Comparison of ENCODE assay signal across 1 cellular context in genomic region chr12:107761502-107761904, GRCh38.
TF ChIP-seq lines count a peak whose summit lies in the region.

No MANE protein-coding gene starts in this region.

TF ChIP-seq in HEK293, 187 proteins besides CTCF, POLR2A, EP300 and RAD21 (continued from another document and continues in another):
- no peak for TF ChIP-seq ZNF362 (tag by site-specific recombination; IDR thresholded peaks at IDR 0.05)
- TF ChIP-seq ZNF544 (tag by site-specific recombination; IDR thresholded peaks at IDR 0.05) = no peak
- no peak for TF ChIP-seq PRDM1 (tag by site-specific recombination; IDR thresholded peaks at IDR 0.05)
- TF ChIP-seq, protein P1, sequence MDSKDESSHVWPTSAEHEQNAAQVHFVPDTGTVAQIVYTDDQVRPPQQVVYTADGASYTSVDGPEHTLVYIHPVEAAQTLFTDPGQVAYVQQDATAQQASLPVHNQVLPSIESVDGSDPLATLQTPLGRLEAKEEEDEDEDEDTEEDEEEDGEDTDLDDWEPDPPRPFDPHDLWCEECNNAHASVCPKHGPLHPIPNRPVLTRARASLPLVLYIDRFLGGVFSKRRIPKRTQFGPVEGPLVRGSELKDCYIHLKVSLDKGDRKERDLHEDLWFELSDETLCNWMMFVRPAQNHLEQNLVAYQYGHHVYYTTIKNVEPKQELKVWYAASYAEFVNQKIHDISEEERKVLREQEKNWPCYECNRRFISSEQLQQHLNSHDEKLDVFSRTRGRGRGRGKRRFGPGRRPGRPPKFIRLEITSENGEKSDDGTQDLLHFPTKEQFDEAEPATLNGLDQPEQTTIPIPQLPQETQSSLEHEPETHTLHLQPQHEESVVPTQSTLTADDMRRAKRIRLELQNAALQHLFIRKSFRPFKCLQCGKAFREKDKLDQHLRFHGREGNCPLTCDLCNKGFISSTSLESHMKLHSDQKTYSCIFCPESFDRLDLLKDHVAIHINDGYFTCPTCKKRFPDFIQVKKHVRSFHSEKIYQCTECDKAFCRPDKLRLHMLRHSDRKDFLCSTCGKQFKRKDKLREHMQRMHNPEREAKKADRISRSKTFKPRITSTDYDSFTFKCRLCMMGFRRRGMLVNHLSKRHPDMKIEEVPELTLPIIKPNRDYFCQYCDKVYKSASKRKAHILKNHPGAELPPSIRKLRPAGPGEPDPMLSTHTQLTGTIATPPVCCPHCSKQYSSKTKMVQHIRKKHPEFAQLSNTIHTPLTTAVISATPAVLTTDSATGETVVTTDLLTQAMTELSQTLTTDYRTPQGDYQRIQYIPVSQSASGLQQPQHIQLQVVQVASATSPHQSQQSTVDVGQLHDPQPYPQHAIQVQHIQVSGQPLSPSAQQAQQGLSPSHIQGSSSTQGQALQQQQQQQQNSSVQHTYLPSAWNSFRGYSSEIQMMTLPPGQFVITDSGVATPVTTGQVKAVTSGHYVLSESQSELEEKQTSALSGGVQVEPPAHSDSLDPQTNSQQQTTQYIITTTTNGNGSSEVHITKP (tag by site-specific recombination; IDR thresholded peaks at IDR 0.05) = no peak
- no peak for TF ChIP-seq ZNF561 (tag by site-specific recombination; IDR thresholded peaks at IDR 0.05; ENCODE audit: borderline replicate concordance)
- no peak for TF ChIP-seq ZBTB21 (tag by site-specific recombination; IDR thresholded peaks at IDR 0.05)
- no peak for TF ChIP-seq ZNF48 (tag by site-specific recombination; IDR thresholded peaks at IDR 0.05)
- TF ChIP-seq ZNF398 (tag by site-specific recombination; IDR thresholded peaks at IDR 0.05) = no peak
- TF ChIP-seq ZNF394 (tag by site-specific recombination; IDR thresholded peaks at IDR 0.05; ENCODE audit: borderline replicate concordance) = no peak
- no peak for TF ChIP-seq TRIM28 (IDR thresholded peaks at IDR 0.05; ENCODE audit: borderline replicate concordance, low read length)
- TF ChIP-seq ZNF335 (tag by site-specific recombination; conservative IDR thresholded peaks at IDR 0.05) = peak; percentile 97
- TF ChIP-seq OSR2 (tag by site-specific recombination; IDR thresholded peaks at IDR 0.05) = no peak
- no peak for TF ChIP-seq ZFP69B (tag by site-specific recombination; IDR thresholded peaks at IDR 0.05)
- TF ChIP-seq ZSCAN16 (tag by site-specific recombination; IDR thresholded peaks at IDR 0.05) = no peak
- no peak for TF ChIP-seq ZNF350 (tag by site-specific recombination; IDR thresholded peaks at IDR 0.05)
- TF ChIP-seq, protein P2, sequence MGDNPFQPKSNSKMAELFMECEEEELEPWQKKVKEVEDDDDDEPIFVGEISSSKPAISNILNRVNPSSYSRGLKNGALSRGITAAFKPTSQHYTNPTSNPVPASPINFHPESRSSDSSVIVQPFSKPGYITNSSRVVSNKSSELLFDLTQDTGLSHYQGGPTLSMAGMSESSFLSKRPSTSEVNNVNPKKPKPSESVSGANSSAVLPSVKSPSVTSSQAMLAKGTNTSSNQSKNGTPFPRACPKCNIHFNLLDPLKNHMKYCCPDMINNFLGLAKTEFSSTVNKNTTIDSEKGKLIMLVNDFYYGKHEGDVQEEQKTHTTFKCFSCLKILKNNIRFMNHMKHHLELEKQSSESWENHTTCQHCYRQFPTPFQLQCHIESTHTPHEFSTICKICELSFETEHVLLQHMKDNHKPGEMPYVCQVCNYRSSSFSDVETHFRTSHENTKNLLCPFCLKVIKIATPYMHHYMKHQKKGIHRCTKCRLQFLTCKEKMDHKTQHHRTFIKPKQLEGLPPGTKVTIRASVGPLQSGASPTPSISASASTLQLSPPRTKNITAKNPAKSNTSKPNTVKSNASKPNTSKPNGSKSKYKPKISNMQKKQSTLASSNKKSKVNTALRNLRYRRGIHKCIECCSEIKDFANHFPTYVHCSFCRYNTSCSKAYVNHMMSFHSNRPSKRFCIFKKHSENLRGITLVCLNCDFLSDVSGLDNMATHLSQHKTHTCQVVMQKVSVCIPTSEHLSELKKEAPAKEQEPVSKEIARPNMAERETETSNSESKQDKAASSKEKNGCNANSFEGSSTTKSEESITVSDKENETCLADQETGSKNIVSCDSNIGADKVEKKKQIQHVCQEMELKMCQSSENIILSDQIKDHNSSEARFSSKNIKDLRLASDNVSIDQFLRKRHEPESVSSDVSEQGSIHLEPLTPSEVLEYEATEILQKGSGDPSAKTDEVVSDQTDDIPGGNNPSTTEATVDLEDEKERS (tag by site-specific recombination; IDR thresholded peaks at IDR 0.05) = no peak
- TF ChIP-seq ZNF426 (tag by site-specific recombination; IDR thresholded peaks at IDR 0.05) = no peak
- TF ChIP-seq BCL11A (tag by site-specific recombination; IDR thresholded peaks at IDR 0.05; ENCODE audit: low read depth) = no peak
- TF ChIP-seq ZNF354C (tag by site-specific recombination; IDR thresholded peaks at IDR 0.05; ENCODE audit: borderline replicate concordance, low read depth) = no peak
- TF ChIP-seq ZIC2 (tag by site-specific recombination; IDR thresholded peaks at IDR 0.05) = no peak
- TF ChIP-seq ZNF704 (tag by site-specific recombination; IDR thresholded peaks at IDR 0.05) = no peak
- TF ChIP-seq ZBTB10 (tag by site-specific recombination; IDR thresholded peaks at IDR 0.05) = no peak
- TF ChIP-seq ZNF670 (tag by site-specific recombination; IDR thresholded peaks at IDR 0.05; ENCODE audit: low read depth) = no peak
- no peak for TF ChIP-seq ZNF202 (tag by site-specific recombination; IDR thresholded peaks at IDR 0.05; ENCODE audit: borderline replicate concordance)
- no peak for TF ChIP-seq EGR2 (tag by site-specific recombination; IDR thresholded peaks at IDR 0.05; ENCODE audit: low read depth)
- no peak for TF ChIP-seq ZNF560 (tag by site-specific recombination; IDR thresholded peaks at IDR 0.05; ENCODE audit: borderline replicate concordance)
- no peak for TF ChIP-seq ZSCAN18 (tag by site-specific recombination; IDR thresholded peaks at IDR 0.05)
- TF ChIP-seq ZNF10 (tag by site-specific recombination; IDR thresholded peaks at IDR 0.05) = peak; percentile 79
- TF ChIP-seq ZNF513 (tag by site-specific recombination; IDR thresholded peaks at IDR 0.05) = no peak
- no peak for TF ChIP-seq ZBTB26 (tag by site-specific recombination; optimal IDR thresholded peaks at IDR 0.05)
- no peak for TF ChIP-seq ZNF701 (tag by site-specific recombination; IDR thresholded peaks at IDR 0.05)
- no peak for TF ChIP-seq ZNF132 (tag by site-specific recombination; IDR thresholded peaks at IDR 0.05; ENCODE audit: borderline replicate concordance)
- no peak for TF ChIP-seq ZNF837 (tag by site-specific recombination; IDR thresholded peaks at IDR 0.05)
- no peak for TF ChIP-seq ZNF555 (tag by site-specific recombination; conservative IDR thresholded peaks at IDR 0.05)
